In the genomic region with DNA sequence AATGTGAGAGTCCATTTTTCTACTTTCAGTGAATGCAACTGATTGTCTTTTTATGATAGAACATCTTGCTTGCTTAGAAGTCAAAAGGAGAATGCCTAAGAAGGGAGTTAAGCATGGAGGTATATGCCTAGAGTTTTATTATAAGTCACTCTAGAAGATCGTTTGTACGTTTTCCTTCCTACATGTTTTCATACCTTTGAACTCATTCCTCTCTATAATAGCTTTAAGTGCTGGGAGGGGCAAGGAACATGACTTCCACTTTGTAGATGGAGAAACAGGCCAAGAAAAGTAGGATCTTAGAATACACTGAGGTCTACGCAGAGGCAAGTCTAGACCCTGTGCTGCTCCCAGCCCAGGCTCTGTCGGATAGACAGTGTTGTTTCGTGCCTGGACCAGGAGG, we compare ENCODE assay signal across 12 cellular contexts.
DNase-seq lines count a peak whose midpoint lies in the region; ATAC-seq and TF ChIP-seq lines count a peak whose summit lies in the region.
"Had no signal": no experiment of that assay in that cellular context is flagged by ENCODE, and none has a peak within 500 bp of the region (broad histone marks: within the 10 kb centered on the region; RNA-seq: fewer than 3 reads in every experiment).

No MANE protein-coding gene starts in this region.

- no peaks in the 10 kb centered on the region for H3K27me3 Mint-ChIP-seq in activated naive CD8-positive, alpha-beta T cell
- H3K27me3 Mint-ChIP-seq in activated naive CD8-positive, alpha-beta T cell treated with anti-CD3 and anti-CD28 coated beads for 36 hours = no peaks in the 10 kb centered on the region
- no peaks in the 10 kb centered on the region for H3K27me3 Mint-ChIP-seq in activated T-cell treated with anti-CD3 and anti-CD28 coated beads, Interleukin-2, amount 50 U/mL, for 24 hours

- H3K9me3 Mint-ChIP-seq in activated naive CD8-positive, alpha-beta T cell (ENCODE audit: low read depth) = no peaks in the 10 kb centered on the region
- H3K9me3 Mint-ChIP-seq in activated naive CD8-positive, alpha-beta T cell treated with anti-CD3 and anti-CD28 coated beads for 36 hours = no peaks in the 10 kb centered on the region
- no peaks in the 10 kb centered on the region for H3K9me3 Mint-ChIP-seq in activated T-cell treated with anti-CD3 and anti-CD28 coated beads, Interleukin-2, amount 50 U/mL, for 24 hours
- H3K9me3 Mint-ChIP-seq: neural crest cell had no signal

- no peak for TF ChIP-seq CTCF in tibial artery (IDR thresholded peaks at IDR 0.05)

- H3K4me3 Mint-ChIP-seq in activated naive CD8-positive, alpha-beta T cell = peak overlapping the region; percentile 5
- H3K4me3 Mint-ChIP-seq in activated naive CD8-positive, alpha-beta T cell treated with anti-CD3 and anti-CD28 coated beads for 36 hours = no peak overlapping the region
- H3K4me3 Mint-ChIP-seq in activated T-cell treated with anti-CD3 and anti-CD28 coated beads, Interleukin-2, amount 50 U/mL, for 24 hours = no peak overlapping the region
- H3K4me3 Mint-ChIP-seq: neural crest cell had no signal

- DNase-seq in activated naive CD8-positive, alpha-beta T cell treated with anti-CD3 and anti-CD28 coated beads for 36 hours = no peak
- DNase-seq in caudate nucleus (lab: John Stamatoyannopoulos, UW) (no peak), tibial artery (no peak), DMS53 treated with DMSO at 0.1 percent for 48 hours (lab: John Stamatoyannopoulos, UW; ENCODE audit: unreplicated experiment) (no peak), left lobe of liver (ENCODE audit: low spot score) (no peak)
- DNase-seq in activated T-cell treated with anti-CD3 and anti-CD28 coated beads, Interleukin-2, amount 50 U/mL, for 24 hours = no peak
- DNase-seq: activated CD4-positive, alpha-beta T cell treated with anti-CD3 and anti-CD28 coated beads for 48 hours; activated gamma-delta T cell; Kasumi-1 had no signal

- H3K36me3 ChIP-seq in muscle layer of colon (ENCODE audit: insufficient read depth, low read length) (no peaks in the 10 kb centered on the region), tibial artery (peaks cover 7 to 29% (median 21%) of the 10 kb centered on the region in 3 donors)

- H3K36me3 Mint-ChIP-seq in activated naive CD8-positive, alpha-beta T cell = no peaks in the 10 kb centered on the region
- no peaks in the 10 kb centered on the region for H3K36me3 Mint-ChIP-seq in activated naive CD8-positive, alpha-beta T cell treated with anti-CD3 and anti-CD28 coated beads for 36 hours
- H3K36me3 Mint-ChIP-seq in activated T-cell treated with anti-CD3 and anti-CD28 coated beads, Interleukin-2, amount 50 U/mL, for 24 hours (ENCODE audit: low read depth) = no peaks in the 10 kb centered on the region

- ATAC-seq in left lobe of liver = no peak

- intact Hi-C loops in tibial artery (cut with DNase I; ENCODE audit: low total_unique reads) = no loop called here

- H3K4me1 Mint-ChIP-seq in activated naive CD8-positive, alpha-beta T cell (ENCODE audit: low read depth) = peaks cover 68% of the 10 kb centered on the region
- peaks cover 58% of the 10 kb centered on the region for H3K4me1 Mint-ChIP-seq in activated naive CD8-positive, alpha-beta T cell treated with anti-CD3 and anti-CD28 coated beads for 36 hours
- peaks cover 74% of the 10 kb centered on the region for H3K4me1 Mint-ChIP-seq in activated T-cell treated with anti-CD3 and anti-CD28 coated beads, Interleukin-2, amount 50 U/mL, for 24 hours (ENCODE audit: low read depth)

- H3K4me3 ChIP-seq in muscle layer of colon (ENCODE audit: low read depth in 1 of 2, low read length in 2 of 2) (no peak overlapping the region), tibial artery (no peak overlapping the region)

- peak overlapping the region; percentile 83 for H3K27ac Mint-ChIP-seq in activated naive CD8-positive, alpha-beta T cell
- no peak overlapping the region for H3K27ac Mint-ChIP-seq in activated naive CD8-positive, alpha-beta T cell treated with anti-CD3 and anti-CD28 coated beads for 36 hours
- H3K27ac Mint-ChIP-seq in activated T-cell treated with anti-CD3 and anti-CD28 coated beads, Interleukin-2, amount 50 U/mL, for 24 hours = no peak overlapping the region

- H3K27me3 ChIP-seq in muscle layer of colon (ENCODE audit: control insufficient read depth in 1 of 2, insufficient read depth in 2 of 2, low read length in 2 of 2) (no peaks in the 10 kb centered on the region), tibial artery (no peaks in the 10 kb centered on the region)

- H3K9ac ChIP-seq in muscle layer of colon (ENCODE audit: low read length) = no peak overlapping the region

- H3K9me3 ChIP-seq in muscle layer of colon (ENCODE audit: low read length) (no peaks in the 10 kb centered on the region), tibial artery (no peaks in the 10 kb centered on the region)

- peak overlapping the region; percentile 74 for H3K27ac ChIP-seq in caudate nucleus (ENCODE audit: low read depth, low read length)
- H3K27ac ChIP-seq in muscle layer of colon (ENCODE audit: low read depth, low read length) = peak overlapping the region; percentile 59
- H3K27ac ChIP-seq in tibial artery = peak overlapping the region; percentile 94 to 95

- H3K4me1 ChIP-seq in muscle layer of colon (ENCODE audit: insufficient read depth, low read length) (peaks cover 99% of the 10 kb centered on the region), tibial artery (peaks cover 18 to 100% (median 100%) of the 10 kb centered on the region in 4 donors)
